In the genomic region with DNA sequence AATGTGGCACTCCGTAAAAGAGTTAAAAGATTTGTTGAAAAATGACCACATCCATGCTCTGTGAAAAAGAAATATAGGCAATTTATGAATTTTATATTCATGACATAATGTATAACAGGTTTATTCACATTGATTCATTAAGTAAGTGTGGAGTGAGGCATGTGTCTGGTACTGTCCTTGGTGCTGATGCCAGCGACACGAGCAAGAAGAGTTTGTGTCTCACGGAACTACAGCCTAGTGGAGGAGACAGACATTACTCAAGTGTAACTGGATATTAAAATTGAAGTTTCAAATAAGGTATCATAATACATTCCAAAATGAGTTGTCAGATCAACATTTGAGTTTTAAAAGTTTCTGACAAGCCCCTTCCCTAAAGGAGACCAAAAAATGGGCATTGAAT, we compare ENCODE assay signal across 1 cellular context.
TF ChIP-seq lines count a peak whose summit lies in the region.

No MANE protein-coding gene starts in this region.

TF ChIP-seq in K562, 482 proteins besides CTCF, POLR2A, EP300 and RAD21 (continued from another document):
- TF ChIP-seq AFF1 (IDR thresholded peaks at IDR 0.05; ENCODE audit: low read depth in 1 of 2, partially characterized antibody in 2 of 2) = peak in 1 of 2 experiments; percentile 28
TF ChIP-seq in K562: peak in this region for 5.
